ENCODE assay signal across 1 cellular context in the genomic region with DNA sequence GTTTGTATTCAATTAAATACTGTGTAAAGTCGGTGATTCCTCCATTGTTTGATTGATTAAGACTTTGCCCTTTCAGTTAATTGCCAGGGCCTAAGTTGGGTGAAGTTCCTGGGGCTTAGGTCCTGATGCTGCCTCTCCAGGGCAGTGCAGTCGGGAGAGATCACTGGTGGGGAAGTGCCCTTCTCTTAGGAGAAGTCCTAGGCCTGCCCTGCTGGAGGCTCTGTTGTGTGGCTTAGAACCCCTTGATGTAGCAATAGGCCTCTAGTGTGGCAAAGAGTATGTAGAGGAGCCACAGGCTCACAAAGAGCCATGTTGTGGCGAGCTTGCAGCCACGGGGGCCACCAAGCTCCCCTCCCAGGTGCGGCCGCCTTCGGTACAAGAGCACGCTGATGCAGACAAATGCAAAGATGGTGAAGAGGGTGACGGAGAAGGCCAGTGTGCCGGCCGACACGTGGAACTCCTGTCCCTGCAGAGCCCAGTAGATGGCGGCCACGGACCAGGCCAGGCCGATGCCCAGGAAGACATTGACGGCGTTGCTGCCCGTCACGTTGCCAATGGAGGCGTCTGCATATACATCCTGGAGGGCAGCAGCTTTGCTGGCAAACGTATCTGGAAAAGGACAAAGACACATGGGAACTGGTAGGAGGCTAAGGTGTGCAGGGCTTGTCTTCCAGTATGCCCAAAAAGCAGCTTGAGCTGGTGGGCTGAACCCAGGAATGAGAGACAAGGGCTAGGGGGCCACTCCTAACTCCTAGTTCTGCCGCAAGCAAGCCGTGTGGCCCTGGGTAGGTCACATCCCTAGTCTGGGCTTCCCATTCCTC.
TF ChIP-seq lines count a peak whose summit lies in the region.

No MANE protein-coding gene starts in this region.

TF ChIP-seq in HepG2, 621 proteins besides CTCF, POLR2A, EP300 and RAD21 (continued from another document):
- TF ChIP-seq HMGA1 (CRISPR knock-in tag; conservative IDR thresholded peaks at IDR 0.05), result no peak
- TF ChIP-seq MXD4 (CRISPR knock-in tag; IDR thresholded peaks at IDR 0.05), result peak; percentile 96
- TF ChIP-seq ZNF343 (CRISPR knock-in tag; IDR thresholded peaks at IDR 0.05), result peak; percentile 64; the same call in 1 of the 2 replicates
- TF ChIP-seq HMG20A (CRISPR knock-in tag; IDR thresholded peaks at IDR 0.05; ENCODE audit: borderline replicate concordance), result 0 out of 2 replicates have a peak, but pooled peaks have one; percentile 13
- peak; percentile 66; the same call in 1 of the 2 replicates for TF ChIP-seq ZNF205 (CRISPR knock-in tag; IDR thresholded peaks at IDR 0.05)
- TF ChIP-seq ZNF367 (CRISPR knock-in tag; IDR thresholded peaks at IDR 0.05; ENCODE audit: borderline replicate concordance), result no peak
- TF ChIP-seq HNF4A (CRISPR knock-in tag; IDR thresholded peaks at IDR 0.05), result no peak
- TF ChIP-seq SALL1 (CRISPR knock-in tag; IDR thresholded peaks at IDR 0.05), result peak; percentile 90
- TF ChIP-seq BRD4 (CRISPR knock-in tag; IDR thresholded peaks at IDR 0.05), result peak; percentile 96
- 0 out of 2 replicates have a peak, but pooled peaks have one; percentile 66 for TF ChIP-seq EED (CRISPR knock-in tag; IDR thresholded peaks at IDR 0.05)
- TF ChIP-seq PHF21A (CRISPR knock-in tag; IDR thresholded peaks at IDR 0.05), result 0 out of 2 replicates have a peak, but pooled peaks have one; percentile 22
- no peak for TF ChIP-seq KLF9 (CRISPR knock-in tag; IDR thresholded peaks at IDR 0.05; ENCODE audit: low read depth)
- TF ChIP-seq NFKBIZ (CRISPR knock-in tag; IDR thresholded peaks at IDR 0.05), result peak; percentile 67; the same call in 1 of the 2 replicates
- TF ChIP-seq MIER2 (CRISPR knock-in tag; IDR thresholded peaks at IDR 0.05), result peak; percentile 90
- no peak for TF ChIP-seq PRPF4 (IDR thresholded peaks at IDR 0.05; ENCODE audit: low read depth, low read length, poor library complexity, severe bottlenecking)
- 0 out of 2 replicates have a peak, but pooled peaks have one; percentile 28 for TF ChIP-seq ZBTB20 (CRISPR knock-in tag; IDR thresholded peaks at IDR 0.05; ENCODE audit: borderline replicate concordance, low read depth)
- TF ChIP-seq SNAPC5 (CRISPR knock-in tag; IDR thresholded peaks at IDR 0.05; ENCODE audit: borderline replicate concordance), result peak; percentile 67; the same call in 1 of the 2 replicates
- TF ChIP-seq ZSCAN29 (CRISPR knock-in tag; conservative IDR thresholded peaks at IDR 0.05), result peak; percentile 88
- TF ChIP-seq, protein P1, sequence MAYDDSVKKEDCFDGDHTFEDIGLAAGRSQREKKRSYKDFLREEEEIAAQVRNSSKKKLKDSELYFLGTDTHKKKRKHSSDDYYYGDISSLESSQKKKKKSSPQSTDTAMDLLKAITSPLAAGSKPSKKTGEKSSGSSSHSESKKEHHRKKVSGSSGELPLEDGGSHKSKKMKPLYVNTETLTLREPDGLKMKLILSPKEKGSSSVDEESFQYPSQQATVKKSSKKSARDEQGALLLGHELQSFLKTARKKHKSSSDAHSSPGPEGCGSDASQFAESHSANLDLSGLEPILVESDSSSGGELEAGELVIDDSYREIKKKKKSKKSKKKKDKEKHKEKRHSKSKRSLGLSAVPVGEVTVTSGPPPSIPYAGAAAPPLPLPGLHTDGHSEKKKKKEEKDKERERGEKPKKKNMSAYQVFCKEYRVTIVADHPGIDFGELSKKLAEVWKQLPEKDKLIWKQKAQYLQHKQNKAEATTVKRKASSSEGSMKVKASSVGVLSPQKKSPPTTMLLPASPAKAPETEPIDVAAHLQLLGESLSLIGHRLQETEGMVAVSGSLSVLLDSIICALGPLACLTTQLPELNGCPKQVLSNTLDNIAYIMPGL (CRISPR knock-in tag; IDR thresholded peaks at IDR 0.05; ENCODE audit: borderline replicate concordance in 1 of 2, low read depth in 1 of 2), result peak; percentile 88 to 92
- no peak for TF ChIP-seq SRSF9 (IDR thresholded peaks at IDR 0.05; ENCODE audit: borderline replicate concordance, insufficient read depth, low read depth, low read length, poor library complexity, severe bottlenecking)
- TF ChIP-seq ZMAT3 (CRISPR knock-in tag; conservative IDR thresholded peaks at IDR 0.05), result no peak; the same call in 1 of the 2 replicates
- no peak for TF ChIP-seq ZNF207 (IDR thresholded peaks at IDR 0.05; ENCODE audit: borderline replicate concordance)
